ENCODE assay signal across 1 cellular context in the genomic region with DNA sequence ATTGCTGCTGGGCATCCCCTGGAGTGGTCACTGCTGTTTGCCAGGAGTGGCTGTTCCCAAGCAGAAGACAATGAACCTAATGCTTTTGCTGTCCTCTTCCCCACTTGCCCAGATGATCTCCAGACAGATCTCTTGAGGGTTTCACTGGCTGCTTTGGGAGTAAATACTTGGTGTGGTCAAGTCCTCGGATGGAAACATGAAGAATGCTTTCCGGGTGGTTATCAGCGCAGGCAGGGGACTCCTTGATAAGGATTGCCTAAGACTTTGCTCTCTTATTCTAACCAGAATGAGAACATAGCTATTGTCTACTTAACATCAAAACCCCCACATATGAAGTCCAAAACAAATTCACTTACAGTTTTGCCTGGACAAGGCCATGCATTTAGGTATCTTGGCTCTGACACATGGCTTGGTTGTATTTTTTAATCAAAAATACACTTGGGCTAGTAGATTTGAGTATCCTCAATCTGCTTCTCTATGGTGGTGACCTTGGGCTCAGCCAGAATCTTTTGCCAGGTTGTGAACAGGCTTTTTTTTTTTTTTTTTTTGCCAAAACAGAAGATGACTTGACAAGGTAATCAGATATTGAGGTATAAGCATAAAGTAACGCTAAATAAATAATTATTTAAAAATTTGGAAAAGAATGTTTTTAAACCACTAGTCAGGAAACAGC.
TF ChIP-seq lines count a peak whose summit lies in the region.

No MANE protein-coding gene starts in this region.

TF ChIP-seq in K562, 482 proteins besides CTCF, POLR2A, EP300 and RAD21 (continued from another document and continues in another):
- TF ChIP-seq MAX (CRISPR knock-in tag; IDR thresholded peaks at IDR 0.05) (no peak; the same call in 1 of the 2 replicates), SNRNP70 (optimal IDR thresholded peaks at IDR 0.05; ENCODE audit: low read depth, low read length) (no peak), HMG20A (CRISPR knock-in tag; conservative IDR thresholded peaks at IDR 0.05) (no peak), SRSF7 (optimal IDR thresholded peaks at IDR 0.05; ENCODE audit: low read depth, low read length) (no peak), ZNF583 (CRISPR knock-in tag; IDR thresholded peaks at IDR 0.05) (no peak), SMAD2 (IDR thresholded peaks at IDR 0.05; ENCODE audit: low read depth, low read length) (no peak), PPARD (CRISPR knock-in tag; IDR thresholded peaks at IDR 0.05) (no peak), PHF20 (IDR thresholded peaks at IDR 0.05; ENCODE audit: partially characterized antibody) (no peak), STAG1 (CRISPR knock-in tag; IDR thresholded peaks at IDR 0.05; ENCODE audit: borderline replicate concordance) (no peak), DPF2 (IDR thresholded peaks at IDR 0.05) (peak; percentile 99), ZNF76 (CRISPR knock-in tag; IDR thresholded peaks at IDR 0.05; ENCODE audit: borderline replicate concordance) (no peak), ZNF354B (CRISPR knock-in tag; IDR thresholded peaks at IDR 0.05) (no peak), ZBTB5 (IDR thresholded peaks at IDR 0.05) (0 out of 2 replicates have a peak, but pooled peaks have one; percentile 33), ZZZ3 (IDR thresholded peaks at IDR 0.05) (no peak), E2F3 (CRISPR knock-in tag; IDR thresholded peaks at IDR 0.05) (no peak), REST (CRISPR knock-in tag; IDR thresholded peaks at IDR 0.05; ENCODE audit: low read depth) (no peak), LCOR (CRISPR knock-in tag; IDR thresholded peaks at IDR 0.05) (no peak), RBM25 (IDR thresholded peaks at IDR 0.05; ENCODE audit: low read depth, low read length, severe bottlenecking) (no peak), GTF2F1 (IDR thresholded peaks at IDR 0.05; ENCODE audit: low read depth, low read length) (no peak), SAFB (IDR thresholded peaks at IDR 0.05; ENCODE audit: borderline replicate concordance, low read depth, low read length) (no peak), ATF7 (IDR thresholded peaks at IDR 0.05) (peak; percentile 87; the same call in 1 of the 2 replicates), FUS (optimal IDR thresholded peaks at IDR 0.05; ENCODE audit: low read depth, low read length) (no peak), HDAC6 (IDR thresholded peaks at IDR 0.05; ENCODE audit: low read depth, low read length) (no peak), ZNF780A (CRISPR knock-in tag; IDR thresholded peaks at IDR 0.05) (no peak), CHD1 (IDR thresholded peaks at IDR 0.05; ENCODE audit: low read length) (no peak), WHSC1 (IDR thresholded peaks at IDR 0.05; ENCODE audit: low read length) (no peak), GABPB2 (CRISPR knock-in tag; conservative IDR thresholded peaks at IDR 0.05) (no peak), ZNF408 (CRISPR knock-in tag; IDR thresholded peaks at IDR 0.05; ENCODE audit: low read depth) (no peak), C11orf30 (IDR thresholded peaks at IDR 0.05; ENCODE audit: low read depth) (no peak), KLF13 (tag; IDR thresholded peaks at IDR 0.05; ENCODE audit: borderline replicate concordance, low read depth) (no peak), DNMT1 (IDR thresholded peaks at IDR 0.05) (no peak), ZNF586 (CRISPR knock-in tag; conservative IDR thresholded peaks at IDR 0.05) (no peak), BCLAF1 (IDR thresholded peaks at IDR 0.05; ENCODE audit: borderline replicate concordance in 1 of 2, control insufficient read depth in 1 of 2, low read depth in 2 of 2, low read length in 1 of 2) (no peak), MAFK (IDR thresholded peaks at IDR 0.05; ENCODE audit: low read length) (no peak), KAT8 (IDR thresholded peaks at IDR 0.05; ENCODE audit: low read depth) (no peak)
- TF ChIP-seq, protein P1, sequence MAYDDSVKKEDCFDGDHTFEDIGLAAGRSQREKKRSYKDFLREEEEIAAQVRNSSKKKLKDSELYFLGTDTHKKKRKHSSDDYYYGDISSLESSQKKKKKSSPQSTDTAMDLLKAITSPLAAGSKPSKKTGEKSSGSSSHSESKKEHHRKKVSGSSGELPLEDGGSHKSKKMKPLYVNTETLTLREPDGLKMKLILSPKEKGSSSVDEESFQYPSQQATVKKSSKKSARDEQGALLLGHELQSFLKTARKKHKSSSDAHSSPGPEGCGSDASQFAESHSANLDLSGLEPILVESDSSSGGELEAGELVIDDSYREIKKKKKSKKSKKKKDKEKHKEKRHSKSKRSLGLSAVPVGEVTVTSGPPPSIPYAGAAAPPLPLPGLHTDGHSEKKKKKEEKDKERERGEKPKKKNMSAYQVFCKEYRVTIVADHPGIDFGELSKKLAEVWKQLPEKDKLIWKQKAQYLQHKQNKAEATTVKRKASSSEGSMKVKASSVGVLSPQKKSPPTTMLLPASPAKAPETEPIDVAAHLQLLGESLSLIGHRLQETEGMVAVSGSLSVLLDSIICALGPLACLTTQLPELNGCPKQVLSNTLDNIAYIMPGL (CRISPR knock-in tag; IDR thresholded peaks at IDR 0.05) = no peak
- TF ChIP-seq, protein P2, sequence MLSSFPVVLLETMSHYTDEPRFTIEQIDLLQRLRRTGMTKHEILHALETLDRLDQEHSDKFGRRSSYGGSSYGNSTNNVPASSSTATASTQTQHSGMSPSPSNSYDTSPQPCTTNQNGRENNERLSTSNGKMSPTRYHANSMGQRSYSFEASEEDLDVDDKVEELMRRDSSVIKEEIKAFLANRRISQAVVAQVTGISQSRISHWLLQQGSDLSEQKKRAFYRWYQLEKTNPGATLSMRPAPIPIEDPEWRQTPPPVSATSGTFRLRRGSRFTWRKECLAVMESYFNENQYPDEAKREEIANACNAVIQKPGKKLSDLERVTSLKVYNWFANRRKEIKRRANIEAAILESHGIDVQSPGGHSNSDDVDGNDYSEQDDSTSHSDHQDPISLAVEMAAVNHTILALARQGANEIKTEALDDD (IDR thresholded peaks at IDR 0.05) = peak; percentile 96
- TF ChIP-seq, protein P3, sequence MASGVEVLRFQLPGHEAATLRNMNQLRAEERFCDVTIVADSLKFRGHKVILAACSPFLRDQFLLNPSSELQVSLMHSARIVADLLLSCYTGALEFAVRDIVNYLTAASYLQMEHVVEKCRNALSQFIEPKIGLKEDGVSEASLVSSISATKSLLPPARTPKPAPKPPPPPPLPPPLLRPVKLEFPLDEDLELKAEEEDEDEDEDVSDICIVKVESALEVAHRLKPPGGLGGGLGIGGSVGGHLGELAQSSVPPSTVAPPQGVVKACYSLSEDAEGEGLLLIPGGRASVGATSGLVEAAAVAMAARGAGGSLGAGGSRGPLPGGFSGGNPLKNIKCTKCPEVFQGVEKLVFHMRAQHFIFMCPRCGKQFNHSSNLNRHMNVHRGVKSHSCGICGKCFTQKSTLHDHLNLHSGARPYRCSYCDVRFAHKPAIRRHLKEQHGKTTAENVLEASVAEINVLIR (CRISPR knock-in tag; IDR thresholded peaks at IDR 0.05) = no peak
- TF ChIP-seq, protein P4, sequence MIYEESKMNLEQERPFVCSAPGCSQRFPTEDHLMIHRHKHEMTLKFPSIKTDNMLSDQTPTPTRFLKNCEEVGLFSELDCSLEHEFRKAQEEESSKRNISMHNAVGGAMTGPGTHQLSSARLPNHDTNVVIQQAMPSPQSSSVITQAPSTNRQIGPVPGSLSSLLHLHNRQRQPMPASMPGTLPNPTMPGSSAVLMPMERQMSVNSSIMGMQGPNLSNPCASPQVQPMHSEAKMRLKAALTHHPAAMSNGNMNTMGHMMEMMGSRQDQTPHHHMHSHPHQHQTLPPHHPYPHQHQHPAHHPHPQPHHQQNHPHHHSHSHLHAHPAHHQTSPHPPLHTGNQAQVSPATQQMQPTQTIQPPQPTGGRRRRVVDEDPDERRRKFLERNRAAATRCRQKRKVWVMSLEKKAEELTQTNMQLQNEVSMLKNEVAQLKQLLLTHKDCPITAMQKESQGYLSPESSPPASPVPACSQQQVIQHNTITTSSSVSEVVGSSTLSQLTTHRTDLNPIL (CRISPR knock-in tag; IDR thresholded peaks at IDR 0.05) = no peak
- TF ChIP-seq, protein P5, sequence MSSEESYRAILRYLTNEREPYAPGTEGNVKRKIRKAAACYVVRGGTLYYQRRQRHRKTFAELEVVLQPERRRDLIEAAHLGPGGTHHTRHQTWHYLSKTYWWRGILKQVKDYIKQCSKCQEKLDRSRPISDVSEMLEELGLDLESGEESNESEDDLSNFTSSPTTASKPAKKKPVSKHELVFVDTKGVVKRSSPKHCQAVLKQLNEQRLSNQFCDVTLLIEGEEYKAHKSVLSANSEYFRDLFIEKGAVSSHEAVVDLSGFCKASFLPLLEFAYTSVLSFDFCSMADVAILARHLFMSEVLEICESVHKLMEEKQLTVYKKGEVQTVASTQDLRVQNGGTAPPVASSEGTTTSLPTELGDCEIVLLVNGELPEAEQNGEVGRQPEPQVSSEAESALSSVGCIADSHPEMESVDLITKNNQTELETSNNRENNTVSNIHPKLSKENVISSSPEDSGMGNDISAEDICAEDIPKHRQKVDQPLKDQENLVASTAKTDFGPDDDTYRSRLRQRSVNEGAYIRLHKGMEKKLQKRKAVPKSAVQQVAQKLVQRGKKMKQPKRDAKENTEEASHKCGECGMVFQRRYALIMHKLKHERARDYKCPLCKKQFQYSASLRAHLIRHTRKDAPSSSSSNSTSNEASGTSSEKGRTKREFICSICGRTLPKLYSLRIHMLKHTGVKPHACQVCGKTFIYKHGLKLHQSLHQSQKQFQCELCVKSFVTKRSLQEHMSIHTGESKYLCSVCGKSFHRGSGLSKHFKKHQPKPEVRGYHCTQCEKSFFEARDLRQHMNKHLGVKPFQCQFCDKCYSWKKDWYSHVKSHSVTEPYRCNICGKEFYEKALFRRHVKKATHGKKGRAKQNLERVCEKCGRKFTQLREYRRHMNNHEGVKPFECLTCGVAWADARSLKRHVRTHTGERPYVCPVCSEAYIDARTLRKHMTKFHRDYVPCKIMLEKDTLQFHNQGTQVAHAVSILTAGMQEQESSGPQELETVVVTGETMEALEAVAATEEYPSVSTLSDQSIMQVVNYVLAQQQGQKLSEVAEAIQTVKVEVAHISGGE (CRISPR knock-in tag; IDR thresholded peaks at IDR 0.05) = peak in 1 of 3 experiments; percentile 74; a peak in 2 of 6 replicates
- TF ChIP-seq, protein P6, sequence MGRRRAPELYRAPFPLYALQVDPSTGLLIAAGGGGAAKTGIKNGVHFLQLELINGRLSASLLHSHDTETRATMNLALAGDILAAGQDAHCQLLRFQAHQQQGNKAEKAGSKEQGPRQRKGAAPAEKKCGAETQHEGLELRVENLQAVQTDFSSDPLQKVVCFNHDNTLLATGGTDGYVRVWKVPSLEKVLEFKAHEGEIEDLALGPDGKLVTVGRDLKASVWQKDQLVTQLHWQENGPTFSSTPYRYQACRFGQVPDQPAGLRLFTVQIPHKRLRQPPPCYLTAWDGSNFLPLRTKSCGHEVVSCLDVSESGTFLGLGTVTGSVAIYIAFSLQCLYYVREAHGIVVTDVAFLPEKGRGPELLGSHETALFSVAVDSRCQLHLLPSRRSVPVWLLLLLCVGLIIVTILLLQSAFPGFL (CRISPR knock-in tag; IDR thresholded peaks at IDR 0.05) = no peak
